Comparison of ENCODE assay signal across 15 cellular contexts in genomic region chr11:41118521-41118920, GRCh38.
"Had no signal": no experiment of that assay in that cellular context is flagged by ENCODE, and none has a peak within 500 bp of the region (broad histone marks: within the 10 kb centered on the region; RNA-seq: fewer than 3 reads in every experiment).

No MANE protein-coding gene starts in this region.

- H3K36me3 ChIP-seq: esophagus muscularis mucosa, gastrocnemius medialis, heart right ventricle, right atrium auricular region, sigmoid colon had no signal

- H3K4me1 ChIP-seq: esophagus muscularis mucosa, gastrocnemius medialis, heart right ventricle, right atrium auricular region, sigmoid colon had no signal

- ATAC-seq: gastrocnemius medialis, heart right ventricle had no signal

- H3K4me3 ChIP-seq: esophagus muscularis mucosa, gastrocnemius medialis, heart right ventricle, right atrium auricular region, sigmoid colon, skin epidermis had no signal

- H3K27me3 ChIP-seq: esophagus muscularis mucosa, gastrocnemius medialis, heart right ventricle, right atrium auricular region, sigmoid colon had no signal

- H3K27ac ChIP-seq: esophagus muscularis mucosa, gastrocnemius medialis, heart right ventricle, right atrium auricular region, sigmoid colon, skin epidermis had no signal

- DNase-seq: effector memory CD4-positive, alpha-beta T cell; gastrocnemius medialis; heart right ventricle; hypothalamus; kidney glomerular epithelial cell; mesendoderm; naive B cell; posterior cingulate gyrus; sigmoid colon; stimulated activated CD4-positive, alpha-beta T cell treated with anti-CD3 and anti-CD28 coated beads, Interleukin-12 subunit alpha, Interleukin-12 subunit beta, amount 100 ng/mL, for 4 hours; stimulated activated naive CD4-positive, alpha-beta T cell treated with Interleukin-2 at 50 U/mL for 16 hours; trophoblast cell had no signal

- H3K9me3 ChIP-seq: esophagus muscularis mucosa, gastrocnemius medialis, right atrium auricular region, sigmoid colon had no signal
